ENCODE assay signal across 25 cellular contexts in the genomic region with DNA sequence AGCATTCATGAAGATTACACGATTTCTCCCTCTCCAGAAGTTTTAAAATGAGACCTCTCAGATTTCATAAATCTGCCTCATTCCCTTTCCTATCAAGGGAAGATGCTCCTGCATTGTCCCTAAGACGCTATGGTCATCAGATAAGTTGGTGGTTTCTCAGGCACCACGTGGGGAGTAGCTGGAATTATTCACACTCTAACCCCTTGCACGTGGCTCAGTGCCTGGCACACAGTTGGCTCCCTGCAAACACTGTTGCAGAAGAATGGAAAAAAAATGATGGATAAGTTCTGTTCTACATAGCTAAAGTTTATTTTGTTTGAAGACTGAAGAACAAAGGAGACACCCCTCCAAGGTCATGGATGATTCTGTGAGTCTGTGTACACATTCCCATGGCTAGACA.
"Had no signal": no experiment of that assay in that cellular context is flagged by ENCODE, and none has a peak within 500 bp of the region (broad histone marks: within the 10 kb centered on the region; RNA-seq: fewer than 3 reads in every experiment).

No MANE protein-coding gene starts in this region.

- H3K9me3 ChIP-seq: esophagus muscularis mucosa, gastroesophageal sphincter, heart left ventricle, left lung, psoas muscle, spleen, thoracic aorta, transverse colon, upper lobe of right lung, uterus had no signal

- H3K36me3 ChIP-seq: esophagus muscularis mucosa, gastroesophageal sphincter, heart left ventricle, left lung, spleen, thoracic aorta, transverse colon, upper lobe of right lung, uterus had no signal

- H3K27ac ChIP-seq: coronary artery, esophagus muscularis mucosa, foreskin keratinocyte, heart left ventricle, left lung, psoas muscle, skin epidermis, spleen, thoracic aorta, transverse colon, upper lobe of right lung, uterus had no signal

- H3K79me2 ChIP-seq: hepatocyte had no signal

- H3K4me1 ChIP-seq: heart left ventricle, left lung, psoas muscle, spleen, upper lobe of right lung, uterus had no signal

- H3K27me3 ChIP-seq: esophagus muscularis mucosa, foreskin keratinocyte, gastroesophageal sphincter, heart left ventricle, hepatocyte, left lung, spleen, transverse colon, upper lobe of right lung, uterus had no signal

- ATAC-seq: foreskin keratinocyte; gastroesophageal sphincter; heart left ventricle; left cardiac atrium; left lung; naive thymus-derived CD4-positive, alpha-beta T cell; psoas muscle; right cardiac atrium; stimulated activated naive B cell treated with anti-CD40 and anti-IgM and Interleukin-4, amounts not matched to agents 10 μg/mL and 1 μg/mL and 100 μg/mL, for 72 hours; upper lobe of right lung had no signal

- H3K4me3 ChIP-seq: coronary artery, esophagus muscularis mucosa, gastroesophageal sphincter, heart left ventricle, hepatocyte, left lung, psoas muscle, skin epidermis, spleen, thoracic aorta, transverse colon, upper lobe of right lung, uterus had no signal

- DNase-seq: dermis blood vessel endothelial cell; effector memory CD4-positive, alpha-beta T cell; foreskin keratinocyte; heart left ventricle; left cardiac atrium; left lung; mesenchymal stem cell; naive thymus-derived CD4-positive, alpha-beta T cell; nucleus accumbens; psoas muscle; right cardiac atrium; spleen; stimulated activated CD4-positive, alpha-beta T cell treated with anti-CD3 and anti-CD28 coated beads, Interleukin-4, amount 100 ng/mL, for 4 hours; stimulated activated naive B cell treated with anti-CD40 and anti-IgM and Interleukin-4, amounts not matched to agents 10 μg/mL and 1 μg/mL and 100 μg/mL, for 72 hours; transverse colon; upper lobe of right lung; uterus had no signal

- FAIRE-seq: endothelial cell of umbilical vein, islet of Langerhans had no signal
